ENCODE assay signal across 10 cellular contexts in genomic region chr5:83475540-83476469, GRCh38. TPM values are rescaled to one million over a fixed set of nuclear protein-coding genes. Genes with fewer than 3 reads are reported as not detected.
DNase-seq lines count a peak whose midpoint lies in the region; ATAC-seq and TF ChIP-seq lines count a peak whose summit lies in the region.
"Had no signal": no experiment of that assay in that cellular context is flagged by ENCODE, and none has a peak within 500 bp of the region (broad histone marks: within the 10 kb centered on the region; RNA-seq: fewer than 3 reads in every experiment).

No MANE protein-coding gene starts in this region.

- H2BK120ac ChIP-seq in trophoblast cell (ENCODE audit: insufficient read depth, low read length, poor library complexity): no peak overlapping the region

- no peak overlapping the region for H3K9ac ChIP-seq in fibroblast of lung (ENCODE audit: insufficient read depth, low read length)
- H3K9ac ChIP-seq in trophoblast cell (ENCODE audit: low read length): no peak overlapping the region

- H3K36me3 ChIP-seq in fibroblast of lung (ENCODE audit: control insufficient read depth, insufficient read depth, low read length) (no peaks in the 10 kb centered on the region), trophoblast cell (ENCODE audit: control insufficient read depth in 1 of 2, insufficient read depth in 2 of 2, low read length in 2 of 2) (no peaks in the 10 kb centered on the region)

- no peak overlapping the region for H3K23ac ChIP-seq in trophoblast cell (ENCODE audit: low read length)

- H3K14ac ChIP-seq in trophoblast cell (ENCODE audit: low read length): no peak overlapping the region

- H3K27me3 ChIP-seq in fibroblast of lung (ENCODE audit: control insufficient read depth, insufficient read depth, low read length) (no peaks in the 10 kb centered on the region), trophoblast cell (ENCODE audit: insufficient read depth, low read length) (peaks cover 3% of the 10 kb centered on the region)

- no peak overlapping the region for H2AK5ac ChIP-seq in trophoblast cell (ENCODE audit: low read length)

- POLR2A ChIA-PET in RWPE1 (lab: Yijun Ruan, JAX; ENCODE audit: low non-redundant PET): no interaction called here

- H3K4me2 ChIP-seq in fibroblast of lung (ENCODE audit: extremely low read depth, insufficient read depth, low read length) (peak overlapping the region; percentile 98), trophoblast cell (ENCODE audit: low read length) (peak overlapping the region; percentile 25)

- WGBS in trophoblast cell (ENCODE audit: extremely low coverage, insufficient coverage, insufficient read length): no CpG with 5 or more reads among the region's 8 CpGs

- H4K91ac ChIP-seq in trophoblast cell (ENCODE audit: low read depth, low read length): no peak overlapping the region

- no peak overlapping the region for H4K8ac ChIP-seq in trophoblast cell (ENCODE audit: low read depth, low read length)

- no peak overlapping the region for H4K12ac ChIP-seq in trophoblast cell (ENCODE audit: low read depth, low read length)

- no peak overlapping the region for H2BK5ac ChIP-seq in trophoblast cell (ENCODE audit: low read depth, low read length, poor library complexity)

- H3K9me3 ChIP-seq in fibroblast of lung (ENCODE audit: control insufficient read depth, insufficient read depth, low read depth, low read length) (no peaks in the 10 kb centered on the region), trophoblast cell (ENCODE audit: insufficient read depth, low read depth, low read length) (no peaks in the 10 kb centered on the region)

- H3K4me3 ChIP-seq in fibroblast of lung (replicated peaks in 1 of 4; ENCODE audit: control extremely low read depth in 1 of 4, insufficient read depth in 1 of 4, low read depth in 3 of 4, low read length in 4 of 4) (peak overlapping the region in 3 of 4 experiments; percentile 74 to 90 (median 75)), trophoblast cell (ENCODE audit: low read depth, low read length) (no peak overlapping the region)

- CTCF ChIA-PET in RWPE1 (lab: Yijun Ruan, JAX): no interaction called here

- no peak overlapping the region for H3K18ac ChIP-seq in trophoblast cell (ENCODE audit: low read length)

- no peaks in the 10 kb centered on the region for H4K20me1 ChIP-seq in fibroblast of lung (ENCODE audit: control insufficient read depth, extremely low read depth, insufficient read depth, low read length)

- no peak overlapping the region for H2BK12ac ChIP-seq in trophoblast cell (ENCODE audit: low read length)

- no peak overlapping the region for H2AFZ ChIP-seq in fibroblast of lung (ENCODE audit: low read length)
- H2AFZ ChIP-seq in trophoblast cell (ENCODE audit: insufficient read depth, low read length, poor library complexity): no peak overlapping the region

- H3K4me1 ChIP-seq in fibroblast of lung (ENCODE audit: control insufficient read depth, extremely low read depth, insufficient read depth, low read length): peaks cover 5% of the 10 kb centered on the region
- peaks cover 11 to 13% of the 10 kb centered on the region in 2 experiments for H3K4me1 ChIP-seq in trophoblast cell (ENCODE audit: control insufficient read depth in 1 of 2, insufficient read depth in 2 of 2, low read length in 2 of 2)

- H3K27ac ChIP-seq in RWPE1 (peak overlapping the region; percentile 97), fibroblast of lung (ENCODE audit: insufficient read depth, low read length) (peak overlapping the region; percentile 94), trophoblast cell (ENCODE audit: low read depth, low read length) (peak overlapping the region; percentile 19)

- no peak overlapping the region for H3K4ac ChIP-seq in trophoblast cell (ENCODE audit: low read depth, low read length)

- H3K79me2 ChIP-seq in fibroblast of lung (ENCODE audit: control insufficient read depth, insufficient read depth, low read length) (peaks cover 47% of the 10 kb centered on the region), trophoblast cell (ENCODE audit: control insufficient read depth, insufficient read depth, low read length, poor library complexity) (peaks cover 2% of the 10 kb centered on the region)

- H3K79me1 ChIP-seq in trophoblast cell (ENCODE audit: low read length): peaks cover 2% of the 10 kb centered on the region

- TF ChIP-seq CTCF in RWPE1 (conservative IDR thresholded peaks at IDR 0.05; ENCODE audit: low read depth) (no peak), fibroblast of lung (conservative IDR thresholded peaks at IDR 0.05 in 1 of 2, IDR thresholded peaks at IDR 0.05 in 1 of 2; ENCODE audit: low read depth in 1 of 2, low read length in 2 of 2) (no peak)

- no peak for ATAC-seq in GM21717 (IDR thresholded peaks at IDR 0.05; ENCODE audit: unreplicated experiment)

- DNase-seq in Daoy (ENCODE audit: low read depth): peak; percentile 77
- peak; percentile 60 for DNase-seq in RWPE1 (ENCODE audit: low spot score)
- DNase-seq in fibroblast of lung (ENCODE audit: low read depth in 2 of 2): peak; percentile 92 to 97
- peak; percentile 30 to 81 for DNase-seq in trophoblast cell
- no peak for DNase-seq in stimulated activated CD4-positive, alpha-beta T cell treated with anti-CD3 and anti-CD28 coated beads, Interleukin-2, amount 100 ng/mL, for 48 hours
- no peak for DNase-seq in NCI-H2171 treated with DMSO at 0.1 percent for 48 hours (lab: John Stamatoyannopoulos, UW)
- DNase-seq in OCI-M2 (lab: John Stamatoyannopoulos, UW; ENCODE audit: unreplicated experiment): no peak
- DNase-seq: activated CD4-positive, alpha-beta T cell treated with anti-CD3 and anti-CD28 coated beads, Interleukin-2, amount 50 U/mL, for 48 hours; NCI-H446 treated with DMSO at 0.1 percent for 48 hours had no signal

RNA-seq across cellular contexts. Expression of gene VCAN, which starts 4.3 kb away (rescaled TPM):
- 24.5 and 30.7 TPM in 2 replicates for total RNA-seq in Daoy (2014; rRNA removed; shearing (Covaris generic))
- 190 and 227 TPM in 2 replicates for total RNA-seq in fibroblast of lung
- polyA plus RNA-seq in fibroblast of lung: 51.9 and 144 TPM in 2 replicates
- polyA plus RNA-seq in fibroblast of lung (2012): 45.9 and 123 TPM in 2 replicates
- 175 and 349 TPM in 2 replicates for polyA minus RNA-seq in fibroblast of lung (ENCODE audit: low replicate concordance)
- 6.8 and 8.0 TPM in 2 replicates for polyA plus RNA-seq in trophoblast cell (2013)

Comparison
In these comparisons a context has a peak if more than half of its experiments do, and no peak if none do; other contexts are left out.
1. DNase-seq: peak in Daoy (single experiment), RWPE1 (single experiment), fibroblast of lung (2 of 2) and trophoblast cell (2 of 2); none in stimulated activated CD4-positive, alpha-beta T cell treated with anti-CD3 and anti-CD28 coated beads, Interleukin-2, amount 100 ng/mL, for 48 hours (0 of 2), NCI-H2171 treated with DMSO at 0.1 percent for 48 hours (single experiment) and OCI-M2 (single experiment).
2. H3K27ac ChIP-seq: peak in every context shown above with its lines; median percentile 97 in RWPE1; 94 in fibroblast of lung; 19 in trophoblast cell.